ENCODE assay signal across 12 cellular contexts in genomic region chr12:9864913-9865675, GRCh38. TPM values are rescaled to one million over a fixed set of nuclear protein-coding genes. Genes with fewer than 3 reads are reported as not detected.
A peak's percentile ranks its signal among the peaks of the same experiment; 100 is the strongest.
DNase-seq lines count a peak whose midpoint lies in the region; ATAC-seq and TF ChIP-seq lines count a peak whose summit lies in the region.
"Had no signal": no experiment of that assay in that cellular context is flagged by ENCODE, and none has a peak within 500 bp of the region (broad histone marks: within the 10 kb centered on the region; RNA-seq: fewer than 3 reads in every experiment).

No MANE protein-coding gene starts in this region.

- no peak for TF ChIP-seq CTCF in MM.1S (IDR thresholded peaks at IDR 0.05; ENCODE audit: low read length)

- ATAC-seq in HG02610 (IDR thresholded peaks at IDR 0.05; ENCODE audit: unreplicated experiment) (no peak), GM18511 (IDR thresholded peaks at IDR 0.05; ENCODE audit: unreplicated experiment) (no peak), GM19328 (IDR thresholded peaks at IDR 0.05; ENCODE audit: unreplicated experiment) (no peak)
- ATAC-seq: gastroesophageal sphincter, WTC11 had no signal

- no peaks in the 10 kb centered on the region for H3K27me3 Mint-ChIP-seq in dendritic cell treated with granulocyte-macrophage colony-stimulating factor and Interleukin-4, amounts not matched to agents 40 ng/mL and 50 ng/mL, for 4 days

- H3K27ac ChIP-seq in MM.1S (ENCODE audit: low read length), result no peak overlapping the region
- H3K27ac ChIP-seq: neural progenitor cell had no signal

- DNase-seq in DMS53 treated with DMSO at 0.1 percent for 48 hours (lab: John Stamatoyannopoulos, UW; ENCODE audit: unreplicated experiment), result peak; percentile 67
- peak; percentile 14 for DNase-seq in MM.1S
- DNase-seq in NCI-H446 treated with DMSO at 0.1 percent for 48 hours (lab: John Stamatoyannopoulos, UW), result no peak
- DNase-seq: NCI-H1048 had no signal

- H3K79me2 ChIP-seq in MM.1S (ENCODE audit: low read length), result no peaks in the 10 kb centered on the region

- H3K36me3 ChIP-seq in MM.1S (replicated peaks; ENCODE audit: insufficient read depth, low read length), result no peaks in the 10 kb centered on the region
- no peaks in the 10 kb centered on the region for H3K36me3 ChIP-seq in skeletal muscle satellite cell (ENCODE audit: insufficient read depth, low read length)
- H3K36me3 ChIP-seq: gastroesophageal sphincter, neural progenitor cell had no signal

- H2AFZ ChIP-seq in MM.1S (ENCODE audit: low read length), result no peak overlapping the region
- H2AFZ ChIP-seq: neural progenitor cell had no signal

- peak overlapping the region; percentile 80 for H3K27ac Mint-ChIP-seq in dendritic cell treated with granulocyte-macrophage colony-stimulating factor and Interleukin-4, amounts not matched to agents 40 ng/mL and 50 ng/mL, for 4 days
- H3K27ac Mint-ChIP-seq: neural progenitor cell, WTC11 had no signal

- H3K9me3 Mint-ChIP-seq in dendritic cell treated with granulocyte-macrophage colony-stimulating factor and Interleukin-4, amounts not matched to agents 40 ng/mL and 50 ng/mL, for 4 days, result peaks cover 23% of the 10 kb centered on the region
- H3K9me3 Mint-ChIP-seq: neural progenitor cell, WTC11 had no signal

- H3K9me2 ChIP-seq in MM.1S (replicated peaks; ENCODE audit: insufficient read depth, low read length), result no peaks in the 10 kb centered on the region

- H3K36me3 Mint-ChIP-seq in dendritic cell treated with granulocyte-macrophage colony-stimulating factor and Interleukin-4, amounts not matched to agents 40 ng/mL and 50 ng/mL, for 4 days (ENCODE audit: low read depth), result peaks cover 41% of the 10 kb centered on the region
- H3K36me3 Mint-ChIP-seq: neural progenitor cell, WTC11 had no signal

- peaks cover 34% of the 10 kb centered on the region for H3K4me1 Mint-ChIP-seq in dendritic cell treated with granulocyte-macrophage colony-stimulating factor and Interleukin-4, amounts not matched to agents 40 ng/mL and 50 ng/mL, for 4 days (ENCODE audit: low read depth)

- H3F3A ChIP-seq in MM.1S (ENCODE audit: insufficient read depth, low read length), result peaks cover 10% of the 10 kb centered on the region; the same call in 1 of the 2 replicates

- no peaks in the 10 kb centered on the region for H3K27me3 ChIP-seq in MM.1S (replicated peaks; ENCODE audit: insufficient read depth, low read length)
- no peaks in the 10 kb centered on the region for H3K27me3 ChIP-seq in skeletal muscle satellite cell (ENCODE audit: control insufficient read depth, insufficient read depth, low read length)
- H3K27me3 ChIP-seq: gastroesophageal sphincter, neural progenitor cell had no signal

- H3K9ac ChIP-seq in MM.1S (ENCODE audit: low read length) (no peak overlapping the region), skeletal muscle satellite cell (ENCODE audit: low read depth, low read length) (no peak overlapping the region)
- H3K9ac ChIP-seq: neural progenitor cell had no signal

- no peaks in the 10 kb centered on the region for H4K20me1 ChIP-seq in MM.1S (ENCODE audit: insufficient read depth, low read length)

- intact Hi-C loops in dendritic cell treated with granulocyte-macrophage colony-stimulating factor and Interleukin-4, amounts not matched to agents 40 ng/mL and 50 ng/mL, for 4 days (cut with micrococcal nuclease), result loop anchor here (5.0 kb wide), 2 partner anchors 53 to 108 kb away; no protein-coding TSS in a partner anchor

- H3K4me3 ChIP-seq in MM.1S (ENCODE audit: low read length) (no peak overlapping the region), skeletal muscle satellite cell (ENCODE audit: low read length) (no peak overlapping the region)
- H3K4me3 ChIP-seq: neural progenitor cell had no signal

- H3K4me3 Mint-ChIP-seq in dendritic cell treated with granulocyte-macrophage colony-stimulating factor and Interleukin-4, amounts not matched to agents 40 ng/mL and 50 ng/mL, for 4 days, result peak overlapping the region; percentile 51
- H3K4me3 Mint-ChIP-seq: neural progenitor cell, WTC11 had no signal

- no peak overlapping the region for H3K4me2 ChIP-seq in MM.1S (ENCODE audit: low read depth, low read length)
- peak overlapping the region; percentile 14 for H3K4me2 ChIP-seq in skeletal muscle satellite cell (ENCODE audit: low read length)
- H3K4me2 ChIP-seq: neural progenitor cell had no signal

- H3K9me3 ChIP-seq in MM.1S (replicated peaks; ENCODE audit: insufficient read depth, low read length) (no peaks in the 10 kb centered on the region), skeletal muscle satellite cell (replicated peaks; ENCODE audit: low read length) (no peaks in the 10 kb centered on the region)

- H3K4me1 ChIP-seq in MM.1S (ENCODE audit: low read length) (peaks cover 5% of the 10 kb centered on the region; the same call in 1 of the 2 replicates), skeletal muscle satellite cell (ENCODE audit: control insufficient read depth, insufficient read depth, low read length) (no peaks in the 10 kb centered on the region)
- H3K4me1 ChIP-seq: gastroesophageal sphincter had no signal

RNA-seq across cellular contexts. Expression of gene CLEC2B, which starts 4.1 kb away (rescaled TPM):
- total RNA-seq in skeletal muscle satellite cell (2012; rRNA removed), result 24.7 and 25.6 TPM in 2 replicates

RNA-seq across cellular contexts. Expression of gene KLRF2, which starts 16.2 kb away (rescaled TPM):
- not detected in 2 replicates for total RNA-seq in skeletal muscle satellite cell (2012; rRNA removed)
- total RNA-seq: gastroesophageal sphincter, WTC11 had no signal

RNA-seq across cellular contexts. Expression of gene KLRF1, which starts 37.8 kb away (rescaled TPM):
- not detected in 2 replicates for total RNA-seq in skeletal muscle satellite cell (2012; rRNA removed)
- total RNA-seq: gastroesophageal sphincter, WTC11 had no signal
